In genomic region chr5:7850241-7850532, GRCh38 we compare ENCODE assay signal across 10 cellular contexts. TPM values are rescaled to one million over a fixed set of nuclear protein-coding genes. Genes with fewer than 3 reads are reported as not detected.
DNase-seq lines count a peak whose midpoint lies in the region; ATAC-seq and TF ChIP-seq lines count a peak whose summit lies in the region.
"Had no signal": no experiment of that assay in that cellular context is flagged by ENCODE, and none has a peak within 500 bp of the region (broad histone marks: within the 10 kb centered on the region; RNA-seq: fewer than 3 reads in every experiment).

No MANE protein-coding gene starts in this region.

- TF ChIP-seq EP300 in ovary (IDR thresholded peaks at IDR 0.05): no peak

- H3K4me3 Mint-ChIP-seq in CD8-positive, alpha-beta T cell: peak overlapping the region; percentile 83

- peaks cover 12% of the 10 kb centered on the region for H3K4me1 ChIP-seq in CD8-positive, alpha-beta T cell (ENCODE audit: insufficient read depth, low read length)
- H3K4me1 ChIP-seq in foreskin keratinocyte (no peaks in the 10 kb centered on the region), ovary (ENCODE audit: insufficient read depth) (peaks cover 7% of the 10 kb centered on the region)

- H3K36me3 ChIP-seq in CD8-positive, alpha-beta T cell (ENCODE audit: insufficient read depth, low read length): no peaks in the 10 kb centered on the region
- H3K36me3 ChIP-seq in WERI-Rb-1 (no peaks in the 10 kb centered on the region), ovary (no peaks in the 10 kb centered on the region)

- H3K4me3 ChIP-seq in CD8-positive, alpha-beta T cell (ENCODE audit: low read depth, low read length): peak overlapping the region; percentile 46
- H3K4me3 ChIP-seq in WERI-Rb-1 (ENCODE audit: low read depth, low read length) (peak overlapping the region; percentile 64), ovary (peak overlapping the region; percentile 47)

- no peaks in the 10 kb centered on the region for H3K9me3 ChIP-seq in CD8-positive, alpha-beta T cell (ENCODE audit: low read length)
- H3K9me3 ChIP-seq in WERI-Rb-1 (ENCODE audit: severe bottlenecking) (no peaks in the 10 kb centered on the region), ovary (no peaks in the 10 kb centered on the region)

- H3K27me3 ChIP-seq in CD8-positive, alpha-beta T cell (ENCODE audit: insufficient read depth, low read length): no peaks in the 10 kb centered on the region
- no peaks in the 10 kb centered on the region for H3K27me3 ChIP-seq in WERI-Rb-1 (ENCODE audit: insufficient read depth, low read depth, severe bottlenecking)
- peaks cover 52% of the 10 kb centered on the region for H3K27me3 ChIP-seq in foreskin keratinocyte
- no peaks in the 10 kb centered on the region for H3K27me3 ChIP-seq in ovary

- H3K27me3 Mint-ChIP-seq in CD8-positive, alpha-beta T cell (ENCODE audit: low read depth): peaks cover 22% of the 10 kb centered on the region

- CTCF ChIA-PET in CD8-positive, alpha-beta T cell (lab: Charles Lee): no interaction called here

- no peak for TF ChIP-seq CTCF in CD8-positive, alpha-beta T cell (IDR thresholded peaks at IDR 0.05)
- TF ChIP-seq CTCF in WERI-Rb-1 (IDR thresholded peaks at IDR 0.05; ENCODE audit: low read depth, low read length) (no peak), foreskin keratinocyte (conservative IDR thresholded peaks at IDR 0.05) (no peak), ovary (IDR thresholded peaks at IDR 0.05) (no peak)

- intact Hi-C loops in CD8-positive, alpha-beta T cell (cut with DNase I, micrococcal nuclease): loop anchor here in 1 of 2 experiments (10.0 kb wide), 1 partner anchor 1085 kb away; no protein-coding TSS in a partner anchor
- intact Hi-C loops in ovary (cut with DNase I): loop anchor here in 1 of 4 donors (10.0 kb wide), 1 partner anchor 455 kb away; the partner anchor contains the start of gene ADCY2

- peak; percentile 54 for ATAC-seq in CD8-positive, alpha-beta T cell
- peak; percentile 4 for ATAC-seq in foreskin keratinocyte
- ATAC-seq in HG03571 (IDR thresholded peaks at IDR 0.05; ENCODE audit: unreplicated experiment): no peak
- ATAC-seq in HG02798 (IDR thresholded peaks at IDR 0.05; ENCODE audit: poor library complexity, unreplicated experiment): no peak
- ATAC-seq in GM21447 (IDR thresholded peaks at IDR 0.05; ENCODE audit: unreplicated experiment): no peak

- POLR2A ChIA-PET in CD8-positive, alpha-beta T cell (lab: Charles Lee): interaction anchor here (0.7 to 2.6 kb wide), 2 partner anchors 19 to 1333 kb away, joined by 3 to 10 read pairs; partner anchors contain the start of genes FASTKD3 and MTRR

- TF ChIP-seq POLR2A in ovary (IDR thresholded peaks at IDR 0.05): no peak

- H3K27ac Mint-ChIP-seq in CD8-positive, alpha-beta T cell: no peak overlapping the region

- WGBS in ovary, 3 donors: 0 to 1% (median 0%) methylated on average over 14 to 15 of the region's 15 CpGs

- no peak overlapping the region for H3K27ac ChIP-seq in CD8-positive, alpha-beta T cell (ENCODE audit: low read depth, low read length)
- H3K27ac ChIP-seq in WERI-Rb-1: peak overlapping the region; percentile 58
- H3K27ac ChIP-seq in foreskin keratinocyte: no peak overlapping the region
- no peak overlapping the region for H3K27ac ChIP-seq in ovary
- H3K27ac ChIP-seq: RWPE1 had no signal

- H3K4me1 Mint-ChIP-seq in CD8-positive, alpha-beta T cell (ENCODE audit: low read depth): peaks cover 26% of the 10 kb centered on the region

- H3K36me3 Mint-ChIP-seq in CD8-positive, alpha-beta T cell: no peaks in the 10 kb centered on the region

- peak in 2 of 7 experiments; percentile 8 to 27 for DNase-seq in CD8-positive, alpha-beta T cell
- DNase-seq in WERI-Rb-1: no peak
- DNase-seq in foreskin keratinocyte: no peak
- DNase-seq in ovary: peak in 3 of 5 donors; percentile 35 to 56 (median 53)
- DNase-seq in central memory CD4-positive, alpha-beta T cell: no peak
- DNase-seq: cerebellar nuclear complex had no signal

- no peaks in the 10 kb centered on the region for H3K9me3 Mint-ChIP-seq in CD8-positive, alpha-beta T cell

RNA-seq across cellular contexts. Expression of gene CFAP90, which starts 0.7 kb away (rescaled TPM):
- not detected for total RNA-seq in CD8-positive, alpha-beta T cell
- total RNA-seq in foreskin keratinocyte (not detected in 2 replicates), ovary (10 to 100 TPM in 1 of 7 donors, 1 to 10 TPM in 3, under 1 TPM in 3; 0.66 to 41.2 (median 1.2) TPM)
- polyA plus RNA-seq in foreskin keratinocyte (0.03 and 0.07 TPM in 2 replicates), ovary (1 to 10 TPM in 1 of 2 donors, under 1 TPM in 1; 0.67 to 1.0 TPM)

RNA-seq across cellular contexts. Expression of gene FASTKD3, which starts 18.6 kb away (rescaled TPM):
- 1 to 10 TPM; 4.3 to 7.1 TPM for total RNA-seq in CD8-positive, alpha-beta T cell
- total RNA-seq in foreskin keratinocyte: 10.5 and 13.2 TPM in 2 replicates
- polyA plus RNA-seq in foreskin keratinocyte: 9.0 and 10.9 TPM in 2 replicates
- 10 to 100 TPM in 1 of 7 donors, 1 to 10 TPM in 6; 4.9 to 10.8 (median 7.2) TPM for total RNA-seq in ovary
- polyA plus RNA-seq in ovary: 10 to 100 TPM in 1 of 2 donors, 1 to 10 TPM in 1; 9.3 to 11.6 TPM

RNA-seq across cellular contexts. Expression of gene MTRR, which starts 18.8 kb away (rescaled TPM):
- 10 to 100 TPM; 67.8 to 76.8 TPM for total RNA-seq in CD8-positive, alpha-beta T cell
- total RNA-seq in foreskin keratinocyte: 38.1 and 40.0 TPM in 2 replicates
- 12.8 and 15.4 TPM in 2 replicates for polyA plus RNA-seq in foreskin keratinocyte
- 10 to 100 TPM; 21.8 to 65.9 (median 42.9) TPM for total RNA-seq in ovary
- polyA plus RNA-seq in ovary: 10 to 100 TPM; 23.6 to 31.1 TPM

Comparison
In these comparisons a context has a peak if more than half of its experiments do, and no peak if none do; other contexts are left out.
1. ATAC-seq: peak in CD8-positive, alpha-beta T cell (single experiment) and foreskin keratinocyte (single experiment); none in HG03571 (single experiment), HG02798 (single experiment) and GM21447 (single experiment).
2. DNase-seq: peak in ovary (3 of 5); none in WERI-Rb-1 (single experiment), foreskin keratinocyte (0 of 2) and central memory CD4-positive, alpha-beta T cell (single experiment).
3. Peak in every context shown above with its lines, with median percentiles within 50 percentile points of each other: H3K4me3 ChIP-seq.